22 cellular contexts compared by ENCODE assay signal in the genomic region with DNA sequence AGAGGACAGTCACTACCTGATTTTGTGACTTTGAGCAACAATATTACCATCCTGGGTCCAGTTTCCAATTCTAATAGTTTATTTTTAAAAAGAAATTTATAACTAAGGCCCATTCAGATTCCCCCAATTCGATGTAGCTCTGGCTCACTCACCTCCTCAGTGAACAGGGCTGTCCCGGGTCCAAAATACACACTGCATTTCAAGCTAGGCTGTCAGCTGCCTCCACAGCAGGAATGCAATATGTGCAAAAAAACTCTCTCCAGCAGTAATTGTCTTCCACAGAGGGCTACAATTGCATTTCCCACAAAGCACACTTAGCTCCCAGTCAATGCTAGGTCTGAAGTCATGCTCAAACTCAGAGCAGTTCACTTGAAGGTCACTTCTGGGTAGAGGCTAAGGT.
"Had no signal": no experiment of that assay in that cellular context is flagged by ENCODE, and none has a peak within 500 bp of the region (broad histone marks: within the 10 kb centered on the region; RNA-seq: fewer than 3 reads in every experiment).

No MANE protein-coding gene starts in this region.

- H3K27ac Mint-ChIP-seq: activated CD8-positive, alpha-beta T cell treated with anti-CD3 and anti-CD28 coated beads, Interleukin-2, amount 10 ng/mL, durations not matched to agents 7 days and 5 days; activated naive CD4-positive, alpha-beta T cell treated with anti-CD3 and anti-CD28 coated beads, Interleukin-2, amount 50 U/mL, for 72 hours; activated T-cell treated with anti-CD3 and anti-CD28 coated beads, Interleukin-2, amount 50 U/mL, for 72 hours; brain; nephron progenitor cell; progenitor cell of endocrine pancreas; T-helper 1 cell treated with Interleukin-12 subunit alpha and Interleukin-12 subunit beta and Interleukin-4 antibody, amounts not matched to agents 30 μg/mL and 1 μg/mL, for 36 hours had no signal

- H3K4me3 Mint-ChIP-seq: activated CD8-positive, alpha-beta T cell treated with anti-CD3 and anti-CD28 coated beads, Interleukin-2, amount 10 ng/mL, durations not matched to agents 7 days and 5 days; activated T-cell treated with anti-CD3 and anti-CD28 coated beads, Interleukin-2, amount 50 U/mL, for 72 hours; brain; nephron progenitor cell; T-helper 1 cell treated with Interleukin-12 subunit alpha and Interleukin-12 subunit beta and Interleukin-4 antibody, amounts not matched to agents 30 μg/mL and 1 μg/mL, for 36 hours had no signal

- H3K9me3 Mint-ChIP-seq: T-helper 1 cell treated with Interleukin-12 subunit alpha and Interleukin-12 subunit beta and Interleukin-4 antibody, amounts not matched to agents 30 μg/mL and 1 μg/mL, for 36 hours had no signal

- ATAC-seq: activated CD8-positive, alpha-beta T cell treated with anti-CD3 and anti-CD28 coated beads, Interleukin-2, amount 10 ng/mL, durations not matched to agents 7 days and 5 days; activated naive CD4-positive, alpha-beta T cell treated with anti-CD3 and anti-CD28 coated beads, Interleukin-2, amount 50 U/mL, for 72 hours; activated T-cell treated with anti-CD3 and anti-CD28 coated beads, Interleukin-2, amount 50 U/mL, for 72 hours; gastrocnemius medialis; upper lobe of right lung had no signal

- H3K4me3 ChIP-seq: cardiac muscle cell, gastrocnemius medialis, suprapubic skin, tibial artery, upper lobe of right lung had no signal

- H3K36me3 Mint-ChIP-seq: activated naive CD4-positive, alpha-beta T cell treated with anti-CD3 and anti-CD28 coated beads, Interleukin-2, amount 50 U/mL, for 72 hours; brain had no signal

- DNase-seq: activated CD4-positive, alpha-beta T cell treated with anti-CD3 and anti-CD28 coated beads, Interleukin-2, amount 50 U/mL, for 1 hour; activated CD4-positive, CD25-positive, alpha-beta regulatory T cell treated with anti-CD3 and anti-CD28 coated beads, Interleukin-2, amount 50 U/mL, for 72 hours; activated CD8-positive, alpha-beta T cell treated with anti-CD3 and anti-CD28 coated beads, Interleukin-2, amount 10 ng/mL, durations not matched to agents 7 days and 5 days; activated naive CD4-positive, alpha-beta T cell; activated T-cell treated with anti-CD3 and anti-CD28 coated beads for 4 hours; activated T-cell treated with anti-CD3 and anti-CD28 coated beads, Interleukin-2, amount 50 U/mL, for 72 hours; dermis blood vessel endothelial cell; effector CD8-positive, alpha-beta T cell; gastrocnemius medialis; glutamatergic neuron; mammary epithelial cell; nephron progenitor cell; stimulated activated naive CD4-positive, alpha-beta T cell; T-helper 9 cell; upper lobe of right lung had no signal

- H3K4me1 Mint-ChIP-seq: brain, nephron progenitor cell had no signal
